In the genomic region with DNA sequence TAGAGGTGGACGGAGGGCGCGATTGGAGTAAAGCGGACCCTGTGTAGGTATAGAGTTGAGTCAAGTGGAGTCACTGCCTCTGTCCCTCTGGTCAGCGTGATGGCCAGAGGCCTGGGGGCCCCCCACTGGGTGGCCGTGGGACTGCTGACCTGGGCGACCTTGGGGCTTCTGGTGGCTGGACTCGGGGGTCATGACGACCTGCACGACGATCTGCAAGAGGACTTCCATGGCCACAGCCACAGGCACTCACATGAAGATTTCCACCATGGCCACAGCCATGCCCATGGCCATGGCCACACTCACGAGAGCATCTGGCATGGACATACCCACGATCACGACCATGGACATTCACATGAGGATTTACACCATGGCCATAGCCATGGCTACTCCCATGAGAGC, we compare ENCODE assay signal across 8 cellular contexts. TPM values are rescaled to one million over a fixed set of nuclear protein-coding genes. Genes with fewer than 3 reads are reported as not detected.
DNase-seq lines count a peak whose midpoint lies in the region; ATAC-seq and TF ChIP-seq lines count a peak whose summit lies in the region.

No MANE protein-coding gene starts in this region.

- no peaks in the 10 kb centered on the region for H3K27me3 Mint-ChIP-seq in IgD-negative memory B cell

- peak overlapping the region; percentile 93 to 99 (median 99) for H3K4me3 Mint-ChIP-seq in IgD-negative memory B cell

- peaks cover 14% of the 10 kb centered on the region for H3K36me3 Mint-ChIP-seq in IgD-negative memory B cell

- H3K4me3 ChIP-seq in AG04450 (ENCODE audit: low read depth, low read length) (peak overlapping the region; percentile 95), mucosa of stomach (ENCODE audit: low read length) (peak overlapping the region; percentile 72)

- DNase-seq in AG04450 (ENCODE audit: low read depth, low spot score) (no peak), EL (no peak), NCI-H1092 treated with DMSO at 0.1 percent for 48 hours (lab: John Stamatoyannopoulos, UW) (no peak)

- ATAC-seq in GM21390 (IDR thresholded peaks at IDR 0.05; ENCODE audit: unreplicated experiment) (no peak), GM18858 (IDR thresholded peaks at IDR 0.05; ENCODE audit: unreplicated experiment) (no peak)

- peaks cover 39 to 54% (median 44%) of the 10 kb centered on the region in 3 donors for H3K4me1 Mint-ChIP-seq in IgD-negative memory B cell

- H3K36me3 ChIP-seq in mucosa of stomach (ENCODE audit: control insufficient read depth, insufficient read depth, low read length), result peaks cover 21% of the 10 kb centered on the region

- peak overlapping the region; percentile 97 to 99 (median 98) for H3K27ac Mint-ChIP-seq in IgD-negative memory B cell

- H3K9me3 ChIP-seq in AG04450 (ENCODE audit: control insufficient read depth, insufficient read depth, low read length) (peaks cover 3% of the 10 kb centered on the region; the same call in 1 of the 2 replicates), mucosa of stomach (ENCODE audit: control insufficient read depth, low read length) (no peaks in the 10 kb centered on the region)

- H3K9ac ChIP-seq in mucosa of stomach (ENCODE audit: low read length), result peak overlapping the region; percentile 97

- 0 out of 2 replicates have a peak, but pooled peaks have one; percentile 9 for TF ChIP-seq CTCF in AG04450 (IDR thresholded peaks at IDR 0.05; ENCODE audit: low read depth, low read length)

- H3K27me3 ChIP-seq in AG04450 (ENCODE audit: control insufficient read depth, insufficient read depth, low read length) (no peaks in the 10 kb centered on the region), mucosa of stomach (ENCODE audit: control insufficient read depth, insufficient read depth, low read length) (no peaks in the 10 kb centered on the region)

- H3K27ac ChIP-seq in AG04450 (ENCODE audit: low read depth, low read length), result peak overlapping the region; percentile 89
- H3K27ac ChIP-seq in cingulate gyrus (ENCODE audit: low read depth, low read length), result peak overlapping the region; percentile 98

- CTCF ChIA-PET in AG04450 (lab: Charles Lee), result no interaction called here

- no peaks in the 10 kb centered on the region for H3K9me3 Mint-ChIP-seq in IgD-negative memory B cell

- peaks cover 61% of the 10 kb centered on the region for H3K4me1 ChIP-seq in mucosa of stomach (ENCODE audit: control insufficient read depth, insufficient read depth, low read length)

- POLR2A ChIA-PET in AG04450 (lab: Yijun Ruan, JAX), result no interaction called here

RNA-seq across cellular contexts. Expression of gene SLC39A7, which starts 0.5 kb away (rescaled TPM):
- polyA plus RNA-seq in AG04450 (2011; rRNA removed), result 129 and 150 TPM in 2 replicates
- polyA minus RNA-seq in AG04450 (2011; rRNA and poly(A)+ RNA removed), result 87.7 and 101 TPM in 2 replicates
- polyA plus RNA-seq in IgD-negative memory B cell, result 23.1 TPM

RNA-seq across cellular contexts. Expression of gene RXRB, which starts 0.7 kb away (rescaled TPM):
- polyA plus RNA-seq in AG04450 (2011; rRNA removed) (38.5 and 44.1 TPM in 2 replicates), IgD-negative memory B cell (9.7 TPM)
- 42.7 and 51.4 TPM in 2 replicates for polyA minus RNA-seq in AG04450 (2011; rRNA and poly(A)+ RNA removed)

RNA-seq across cellular contexts. Expression of gene HSD17B8, which starts 3.3 kb away (rescaled TPM):
- 4.9 and 5.7 TPM in 2 replicates for polyA plus RNA-seq in AG04450 (2011; rRNA removed)
- polyA minus RNA-seq in AG04450 (2011; rRNA and poly(A)+ RNA removed), result 3.2 and 3.8 TPM in 2 replicates
- polyA plus RNA-seq in IgD-negative memory B cell, result 30.9 TPM

RNA-seq across cellular contexts. Expression of gene RING1, which starts 7.2 kb away (rescaled TPM):
- 23.8 and 26.8 TPM in 2 replicates for polyA plus RNA-seq in AG04450 (2011; rRNA removed)
- polyA minus RNA-seq in AG04450 (2011; rRNA and poly(A)+ RNA removed), result 20.3 and 29.5 TPM in 2 replicates
- polyA plus RNA-seq in IgD-negative memory B cell, result 9.9 TPM

RNA-seq across cellular contexts. Expression of gene COL11A2, which starts 8.9 kb away (rescaled TPM):
- polyA plus RNA-seq in AG04450 (2011; rRNA removed), result 0.26 and 0.37 TPM in 2 replicates
- polyA minus RNA-seq in AG04450 (2011; rRNA and poly(A)+ RNA removed), result 0.04 and 0.18 TPM in 2 replicates
- polyA plus RNA-seq in IgD-negative memory B cell, result not detected
